In the genomic region with DNA sequence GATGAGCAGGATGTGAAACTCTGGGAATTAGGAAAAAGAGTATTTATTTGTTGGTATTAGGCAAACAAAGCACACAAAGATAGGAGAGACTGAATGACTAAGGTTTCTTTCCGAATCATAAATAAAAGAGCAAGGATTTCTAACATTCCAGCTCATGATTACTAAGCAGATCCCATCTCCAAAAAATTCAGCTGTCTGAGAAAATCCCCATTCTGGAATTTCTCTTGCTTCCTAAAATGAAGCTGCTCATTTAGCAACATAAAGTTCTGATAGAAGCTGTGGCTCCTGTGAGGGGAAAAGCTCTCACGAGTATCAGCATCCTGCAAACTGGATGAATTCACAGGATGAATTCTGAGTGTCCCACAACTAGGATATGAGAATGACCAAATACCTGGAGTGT, we compare ENCODE assay signal across 2 cellular contexts.
TF ChIP-seq lines count a peak whose summit lies in the region.

No MANE protein-coding gene starts in this region.

TF ChIP-seq in WTC11, 78 proteins besides CTCF, POLR2A, EP300 and RAD21 (continued from another document):
- TF ChIP-seq ATF6 (CRISPR knock-in tag; IDR thresholded peaks at IDR 0.05) (no peak), STAT6 (CRISPR knock-in tag; conservative IDR thresholded peaks at IDR 0.05; ENCODE audit: low read depth) (no peak)
- TF ChIP-seq, protein P1, sequence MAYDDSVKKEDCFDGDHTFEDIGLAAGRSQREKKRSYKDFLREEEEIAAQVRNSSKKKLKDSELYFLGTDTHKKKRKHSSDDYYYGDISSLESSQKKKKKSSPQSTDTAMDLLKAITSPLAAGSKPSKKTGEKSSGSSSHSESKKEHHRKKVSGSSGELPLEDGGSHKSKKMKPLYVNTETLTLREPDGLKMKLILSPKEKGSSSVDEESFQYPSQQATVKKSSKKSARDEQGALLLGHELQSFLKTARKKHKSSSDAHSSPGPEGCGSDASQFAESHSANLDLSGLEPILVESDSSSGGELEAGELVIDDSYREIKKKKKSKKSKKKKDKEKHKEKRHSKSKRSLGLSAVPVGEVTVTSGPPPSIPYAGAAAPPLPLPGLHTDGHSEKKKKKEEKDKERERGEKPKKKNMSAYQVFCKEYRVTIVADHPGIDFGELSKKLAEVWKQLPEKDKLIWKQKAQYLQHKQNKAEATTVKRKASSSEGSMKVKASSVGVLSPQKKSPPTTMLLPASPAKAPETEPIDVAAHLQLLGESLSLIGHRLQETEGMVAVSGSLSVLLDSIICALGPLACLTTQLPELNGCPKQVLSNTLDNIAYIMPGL (CRISPR knock-in tag; IDR thresholded peaks at IDR 0.05) = no peak

TF ChIP-seq in GM23338, 12 proteins besides CTCF, POLR2A, EP300 and RAD21 (continued from another document):
- TF ChIP-seq, protein P2, sequence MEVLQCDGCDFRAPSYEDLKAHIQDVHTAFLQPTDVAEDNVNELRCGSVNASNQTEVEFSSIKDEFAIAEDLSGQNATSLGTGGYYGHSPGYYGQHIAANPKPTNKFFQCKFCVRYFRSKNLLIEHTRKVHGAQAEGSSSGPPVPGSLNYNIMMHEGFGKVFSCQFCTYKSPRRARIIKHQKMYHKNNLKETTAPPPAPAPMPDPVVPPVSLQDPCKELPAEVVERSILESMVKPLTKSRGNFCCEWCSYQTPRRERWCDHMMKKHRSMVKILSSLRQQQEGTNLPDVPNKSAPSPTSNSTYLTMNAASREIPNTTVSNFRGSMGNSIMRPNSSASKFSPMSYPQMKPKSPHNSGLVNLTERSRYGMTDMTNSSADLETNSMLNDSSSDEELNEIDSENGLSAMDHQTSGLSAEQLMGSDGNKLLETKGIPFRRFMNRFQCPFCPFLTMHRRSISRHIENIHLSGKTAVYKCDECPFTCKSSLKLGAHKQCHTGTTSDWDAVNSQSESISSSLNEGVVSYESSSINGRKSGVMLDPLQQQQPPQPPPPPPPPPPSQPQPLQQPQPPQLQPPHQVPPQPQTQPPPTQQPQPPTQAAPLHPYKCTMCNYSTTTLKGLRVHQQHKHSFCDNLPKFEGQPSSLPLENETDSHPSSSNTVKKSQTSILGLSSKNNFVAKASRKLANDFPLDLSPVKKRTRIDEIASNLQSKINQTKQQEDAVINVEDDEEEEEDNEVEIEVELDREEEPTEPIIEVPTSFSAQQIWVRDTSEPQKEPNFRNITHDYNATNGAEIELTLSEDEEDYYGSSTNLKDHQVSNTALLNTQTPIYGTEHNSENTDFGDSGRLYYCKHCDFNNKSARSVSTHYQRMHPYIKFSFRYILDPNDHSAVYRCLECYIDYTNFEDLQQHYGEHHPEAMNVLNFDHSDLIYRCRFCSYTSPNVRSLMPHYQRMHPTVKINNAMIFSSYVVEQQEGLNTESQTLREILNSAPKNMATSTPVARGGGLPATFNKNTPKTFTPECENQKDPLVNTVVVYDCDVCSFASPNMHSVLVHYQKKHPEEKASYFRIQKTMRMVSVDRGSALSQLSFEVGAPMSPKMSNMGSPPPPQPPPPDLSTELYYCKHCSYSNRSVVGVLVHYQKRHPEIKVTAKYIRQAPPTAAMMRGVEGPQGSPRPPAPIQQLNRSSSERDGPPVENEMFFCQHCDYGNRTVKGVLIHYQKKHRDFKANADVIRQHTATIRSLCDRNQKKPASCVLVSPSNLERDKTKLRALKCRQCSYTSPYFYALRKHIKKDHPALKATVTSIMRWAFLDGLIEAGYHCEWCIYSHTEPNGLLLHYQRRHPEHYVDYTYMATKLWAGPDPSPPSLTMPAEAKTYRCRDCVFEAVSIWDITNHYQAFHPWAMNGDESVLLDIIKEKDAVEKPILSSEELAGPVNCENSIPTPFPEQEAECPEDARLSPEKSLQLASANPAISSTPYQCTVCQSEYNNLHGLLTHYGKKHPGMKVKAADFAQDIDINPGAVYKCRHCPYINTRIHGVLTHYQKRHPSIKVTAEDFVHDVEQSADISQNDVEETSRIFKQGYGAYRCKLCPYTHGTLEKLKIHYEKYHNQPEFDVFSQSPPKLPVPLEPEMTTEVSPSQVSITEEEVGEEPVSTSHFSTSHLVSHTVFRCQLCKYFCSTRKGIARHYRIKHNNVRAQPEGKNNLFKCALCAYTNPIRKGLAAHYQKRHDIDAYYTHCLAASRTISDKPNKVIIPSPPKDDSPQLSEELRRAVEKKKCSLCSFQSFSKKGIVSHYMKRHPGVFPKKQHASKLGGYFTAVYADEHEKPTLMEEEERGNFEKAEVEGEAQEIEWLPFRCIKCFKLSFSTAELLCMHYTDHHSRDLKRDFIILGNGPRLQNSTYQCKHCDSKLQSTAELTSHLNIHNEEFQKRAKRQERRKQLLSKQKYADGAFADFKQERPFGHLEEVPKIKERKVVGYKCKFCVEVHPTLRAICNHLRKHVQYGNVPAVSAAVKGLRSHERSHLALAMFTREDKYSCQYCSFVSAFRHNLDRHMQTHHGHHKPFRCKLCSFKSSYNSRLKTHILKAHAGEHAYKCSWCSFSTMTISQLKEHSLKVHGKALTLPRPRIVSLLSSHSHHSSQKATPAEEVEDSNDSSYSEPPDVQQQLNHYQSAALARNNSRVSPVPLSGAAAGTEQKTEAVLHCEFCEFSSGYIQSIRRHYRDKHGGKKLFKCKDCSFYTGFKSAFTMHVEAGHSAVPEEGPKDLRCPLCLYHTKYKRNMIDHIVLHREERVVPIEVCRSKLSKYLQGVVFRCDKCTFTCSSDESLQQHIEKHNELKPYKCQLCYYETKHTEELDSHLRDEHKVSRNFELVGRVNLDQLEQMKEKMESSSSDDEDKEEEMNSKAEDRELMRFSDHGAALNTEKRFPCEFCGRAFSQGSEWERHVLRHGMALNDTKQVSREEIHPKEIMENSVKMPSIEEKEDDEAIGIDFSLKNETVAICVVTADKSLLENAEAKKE (CRISPR knock-in tag; IDR thresholded peaks at IDR 0.05) = no peak
- TF ChIP-seq, protein P3, sequence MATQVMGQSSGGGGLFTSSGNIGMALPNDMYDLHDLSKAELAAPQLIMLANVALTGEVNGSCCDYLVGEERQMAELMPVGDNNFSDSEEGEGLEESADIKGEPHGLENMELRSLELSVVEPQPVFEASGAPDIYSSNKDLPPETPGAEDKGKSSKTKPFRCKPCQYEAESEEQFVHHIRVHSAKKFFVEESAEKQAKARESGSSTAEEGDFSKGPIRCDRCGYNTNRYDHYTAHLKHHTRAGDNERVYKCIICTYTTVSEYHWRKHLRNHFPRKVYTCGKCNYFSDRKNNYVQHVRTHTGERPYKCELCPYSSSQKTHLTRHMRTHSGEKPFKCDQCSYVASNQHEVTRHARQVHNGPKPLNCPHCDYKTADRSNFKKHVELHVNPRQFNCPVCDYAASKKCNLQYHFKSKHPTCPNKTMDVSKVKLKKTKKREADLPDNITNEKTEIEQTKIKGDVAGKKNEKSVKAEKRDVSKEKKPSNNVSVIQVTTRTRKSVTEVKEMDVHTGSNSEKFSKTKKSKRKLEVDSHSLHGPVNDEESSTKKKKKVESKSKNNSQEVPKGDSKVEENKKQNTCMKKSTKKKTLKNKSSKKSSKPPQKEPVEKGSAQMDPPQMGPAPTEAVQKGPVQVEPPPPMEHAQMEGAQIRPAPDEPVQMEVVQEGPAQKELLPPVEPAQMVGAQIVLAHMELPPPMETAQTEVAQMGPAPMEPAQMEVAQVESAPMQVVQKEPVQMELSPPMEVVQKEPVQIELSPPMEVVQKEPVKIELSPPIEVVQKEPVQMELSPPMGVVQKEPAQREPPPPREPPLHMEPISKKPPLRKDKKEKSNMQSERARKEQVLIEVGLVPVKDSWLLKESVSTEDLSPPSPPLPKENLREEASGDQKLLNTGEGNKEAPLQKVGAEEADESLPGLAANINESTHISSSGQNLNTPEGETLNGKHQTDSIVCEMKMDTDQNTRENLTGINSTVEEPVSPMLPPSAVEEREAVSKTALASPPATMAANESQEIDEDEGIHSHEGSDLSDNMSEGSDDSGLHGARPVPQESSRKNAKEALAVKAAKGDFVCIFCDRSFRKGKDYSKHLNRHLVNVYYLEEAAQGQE (IDR thresholded peaks at IDR 0.05; ENCODE audit: unreplicated experiment) = no peak
